Comparison of ENCODE assay signal across 1 cellular context in the genomic region with DNA sequence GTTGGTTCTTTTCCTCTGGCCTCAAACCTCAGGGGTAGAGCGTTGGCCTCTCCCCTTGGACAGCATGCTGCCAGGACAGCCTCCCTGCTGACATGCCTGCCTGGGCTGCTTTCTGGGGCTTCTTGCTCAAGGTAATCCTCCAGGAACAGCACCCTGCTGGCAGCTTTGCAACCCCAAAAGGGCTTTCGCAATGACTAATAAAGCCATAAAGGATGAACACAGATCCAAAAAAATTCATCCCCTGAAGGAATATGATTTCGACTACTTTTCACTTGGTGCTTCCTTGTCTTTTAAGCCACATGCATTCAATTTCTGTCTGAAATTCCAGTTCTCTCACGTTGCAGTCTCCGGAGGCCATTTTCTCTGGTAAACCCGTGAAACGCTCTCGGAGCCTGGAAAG.
TF ChIP-seq lines count a peak whose summit lies in the region.

No MANE protein-coding gene starts in this region.

TF ChIP-seq in K562, 482 proteins besides CTCF, POLR2A, EP300 and RAD21:
- TF ChIP-seq CEBPB (tag; IDR thresholded peaks at IDR 0.05) (peak; percentile 34; the same call in 1 of the 2 replicates), SRSF3 (IDR thresholded peaks at IDR 0.05; ENCODE audit: insufficient read depth, low read length) (no peak)
TF ChIP-seq in K562: peak in this region for 1.
